In the genomic region with DNA sequence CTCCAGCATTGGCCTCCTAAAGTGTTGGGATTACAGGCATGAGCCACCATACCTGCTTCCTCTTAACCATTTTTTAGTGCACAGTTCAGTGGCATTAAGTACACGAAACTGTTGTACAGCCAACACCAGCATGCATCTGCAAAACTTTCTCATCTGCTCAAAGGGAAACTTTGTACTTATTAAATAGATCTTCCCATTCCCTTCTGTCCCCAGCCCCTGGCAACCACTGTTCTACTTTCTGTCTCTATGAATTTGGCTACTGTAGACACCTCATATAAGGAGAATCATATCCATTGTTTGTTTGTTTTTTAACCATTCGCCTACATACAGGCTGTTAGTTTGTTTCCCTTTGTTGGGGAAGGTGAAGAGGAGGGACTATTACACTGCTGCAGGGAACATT, we compare ENCODE assay signal across 18 cellular contexts. TPM values are rescaled to one million over a fixed set of nuclear protein-coding genes. Genes with fewer than 3 reads are reported as not detected.
DNase-seq lines count a peak whose midpoint lies in the region; ATAC-seq, FAIRE-seq and TF ChIP-seq lines count a peak whose summit lies in the region.
"Had no signal": no experiment of that assay in that cellular context is flagged by ENCODE, and none has a peak within 500 bp of the region (broad histone marks: within the 10 kb centered on the region; RNA-seq: fewer than 3 reads in every experiment).

No MANE protein-coding gene starts in this region.

- H3K36me3 ChIP-seq in HepG2 (replicated peaks in 1 of 2; ENCODE audit: control insufficient read depth in 1 of 2, insufficient read depth in 2 of 2, low read length in 2 of 2) (no peaks in the 10 kb centered on the region), right lobe of liver (no peaks in the 10 kb centered on the region), GM12878 (ENCODE audit: control insufficient read depth in 2 of 2, insufficient read depth in 2 of 2, low read length in 1 of 2) (no peaks in the 10 kb centered on the region), neural progenitor cell (no peaks in the 10 kb centered on the region), sigmoid colon (no peaks in the 10 kb centered on the region)

- peaks cover 4% of the 10 kb centered on the region for H3K4me1 Mint-ChIP-seq in neural progenitor cell
- peaks cover 5% of the 10 kb centered on the region for H3K4me1 Mint-ChIP-seq in activated T-cell treated with anti-CD3 and anti-CD28 coated beads, Interleukin-2, amount 50 U/mL, for 24 hours (ENCODE audit: low read depth)

- TF ChIP-seq CTCF in HepG2 (CRISPR knock-in tag; IDR thresholded peaks at IDR 0.05) (no peak), right lobe of liver (IDR thresholded peaks at IDR 0.05) (no peak), GM12878 (IDR thresholded peaks at IDR 0.05 in 2 of 3, conservative IDR thresholded peaks at IDR 0.05 in 1 of 3; ENCODE audit: control insufficient read depth in 2 of 3, extremely low read depth in 1 of 3, insufficient read depth in 1 of 3, low read depth in 3 of 3, low read length in 3 of 3) (no peak), neural progenitor cell (IDR thresholded peaks at IDR 0.05) (no peak), sigmoid colon (IDR thresholded peaks at IDR 0.05) (no peak)

- ATAC-seq in HepG2 (peak; percentile 38), right lobe of liver (no peak), GM12878 (no peak)
- ATAC-seq: CD8-positive, alpha-beta T cell had no signal

- TF ChIP-seq EP300 in HepG2 (IDR thresholded peaks at IDR 0.05; ENCODE audit: low read depth in 2 of 2, low read length in 2 of 2) (no peak), HepG2 (CRISPR knock-in tag; IDR thresholded peaks at IDR 0.05; ENCODE audit: borderline replicate concordance) (no peak), GM12878 (IDR thresholded peaks at IDR 0.05; ENCODE audit: borderline replicate concordance in 1 of 2, control insufficient read depth in 1 of 2, low read depth in 2 of 2, low read length in 2 of 2) (no peak), sigmoid colon (IDR thresholded peaks at IDR 0.05) (no peak)

- 5% methylated on average over 2 of the region's 2 CpGs for WGBS in HepG2 (ENCODE audit: low lambda C conversion rate)
- 65% methylated on average over 2 of the region's 2 CpGs for WGBS in right lobe of liver (ENCODE audit: insufficient coverage, low coverage, low lambda C conversion rate, missing lambda C conversion rate)
- WGBS in GM12878 (ENCODE audit: insufficient coverage, insufficient replicate concordance, low lambda C conversion rate, missing lambda C conversion rate) = 64% methylated on average over 2 of the region's 2 CpGs
- 50 to 81% methylated on average over 2 of the region's 2 CpGs for WGBS in sigmoid colon, 2 donors

- in situ Hi-C loops in HepG2 (cut with HindIII; ENCODE audit: extremely low pct_ligation_motif_present, low pct_unique_long_range_greater_than_20kb) (no loop called here), GM12878 (cut with MboI) (loop anchor here (5.0 kb wide), 1 partner anchor 134 kb away; a partner anchor contains a TSS)

- H3K27ac Mint-ChIP-seq in neural progenitor cell = no peak overlapping the region
- no peak overlapping the region for H3K27ac Mint-ChIP-seq in activated T-cell treated with anti-CD3 and anti-CD28 coated beads, Interleukin-2, amount 50 U/mL, for 24 hours
- H3K27ac Mint-ChIP-seq: CD14-positive monocyte; CD8-positive, alpha-beta T cell had no signal

- no peak for TF ChIP-seq RAD21 in HepG2 (CRISPR knock-in tag; IDR thresholded peaks at IDR 0.05)
- TF ChIP-seq RAD21 in GM12878 (IDR thresholded peaks at IDR 0.05; ENCODE audit: insufficient read depth, low read depth, low read length) = no peak

- H3K9ac ChIP-seq in HepG2 (ENCODE audit: insufficient read depth, low read depth, low read length) = no peak overlapping the region
- H3K9ac ChIP-seq in GM12878 (ENCODE audit: control insufficient read depth, insufficient read depth, low read length) = no peak overlapping the region
- H3K9ac ChIP-seq in neural progenitor cell = no peak overlapping the region

- intact Hi-C loops in HepG2 (cut with micrococcal nuclease; ENCODE audit: unreplicated experiment) = no loop called here
- intact Hi-C loops in right lobe of liver (cut with DNase I) = loop anchor here in 1 of 2 donors (10.0 kb wide), 1 partner anchor 131 kb away; a partner anchor contains a TSS
- intact Hi-C loops in GM12878 (cut with micrococcal nuclease; ENCODE audit: unreplicated experiment) = no loop called here
- intact Hi-C loops in sigmoid colon (cut with DNase I) = no loop called here

- DNase-seq in HepG2 (ENCODE audit: low spot score) (no peak), right lobe of liver (no peak), GM12878 (ENCODE audit: low read depth, low spot score) (no peak), neural progenitor cell (ENCODE audit: low spot score) (no peak), H4 (ENCODE audit: low spot score) (no peak), COLO668 (lab: John Stamatoyannopoulos, UW; ENCODE audit: unreplicated experiment) (no peak), sigmoid colon (no peak)
- no peak for DNase-seq in activated T-cell treated with anti-CD3 and anti-CD28 coated beads, Interleukin-2, amount 50 U/mL, for 24 hours
- DNase-seq: Caco-2; CD8-positive, alpha-beta T cell; DND-41; GDM1; H7; KBM-7 had no signal

- POLR2A ChIA-PET in HepG2 (lab: Yijun Ruan, JAX) (interaction anchor here (0.6 kb wide), 1 partner anchor 64 kb away, joined by 3 read pairs; no protein-coding TSS in a partner anchor), GM12878 (lab: Charles Lee) (no interaction called here)

- H4K20me1 ChIP-seq in HepG2 (ENCODE audit: insufficient read depth, low read length) = no peaks in the 10 kb centered on the region
- H4K20me1 ChIP-seq in GM12878 (ENCODE audit: control insufficient read depth, insufficient read depth) = no peaks in the 10 kb centered on the region
- H4K20me1 ChIP-seq in neural progenitor cell (ENCODE audit: low read depth) = no peaks in the 10 kb centered on the region

- RAD21 ChIA-PET in GM12878 (lab: Charles Lee; ENCODE audit: unreplicated experiment) = no interaction called here

- CTCF ChIA-PET in HepG2 (lab: Yijun Ruan, JAX; ENCODE audit: low intra/inter-chr PET ratio, low total read pairs) = no interaction called here
- CTCF ChIA-PET in GM12878 (lab: Yijun Ruan, JAX) = no interaction called here

- H2AFZ ChIP-seq in HepG2 (ENCODE audit: low read length) (peak overlapping the region; percentile 9), GM12878 (ENCODE audit: control insufficient read depth, low read depth, low read length) (no peak overlapping the region), neural progenitor cell (replicated peaks) (peak overlapping the region; percentile 63)

- no peaks in the 10 kb centered on the region for H3K36me3 Mint-ChIP-seq in neural progenitor cell
- no peaks in the 10 kb centered on the region for H3K36me3 Mint-ChIP-seq in activated T-cell treated with anti-CD3 and anti-CD28 coated beads, Interleukin-2, amount 50 U/mL, for 24 hours (ENCODE audit: low read depth)
- H3K36me3 Mint-ChIP-seq: CD14-positive monocyte; CD8-positive, alpha-beta T cell had no signal

- SMC1A ChIA-PET in GM12878 (lab: Charles Lee; ENCODE audit: uncharacterized antibody, unreplicated experiment) = no interaction called here

- H3K4me3 Mint-ChIP-seq in neural progenitor cell = no peak overlapping the region
- H3K4me3 Mint-ChIP-seq in activated T-cell treated with anti-CD3 and anti-CD28 coated beads, Interleukin-2, amount 50 U/mL, for 24 hours = no peak overlapping the region
- H3K4me3 Mint-ChIP-seq: CD14-positive monocyte; CD8-positive, alpha-beta T cell had no signal

- no peaks in the 10 kb centered on the region for H3K27me3 Mint-ChIP-seq in neural progenitor cell (ENCODE audit: insufficient read depth, low read depth)
- H3K27me3 Mint-ChIP-seq in activated T-cell treated with anti-CD3 and anti-CD28 coated beads, Interleukin-2, amount 50 U/mL, for 24 hours = no peaks in the 10 kb centered on the region

- H3K4me3 ChIP-seq in HepG2 (replicated peaks in 1 of 3; ENCODE audit: insufficient read depth in 1 of 3, low read depth in 2 of 3, low read length in 3 of 3) (no peak overlapping the region), right lobe of liver (no peak overlapping the region), GM12878 (no peak overlapping the region), neural progenitor cell (no peak overlapping the region), sigmoid colon (no peak overlapping the region)

- no peaks in the 10 kb centered on the region for H3K79me2 ChIP-seq in HepG2 (ENCODE audit: insufficient read depth, low read length)
- no peaks in the 10 kb centered on the region for H3K79me2 ChIP-seq in GM12878 (ENCODE audit: control insufficient read depth, insufficient read depth, low read length)
- no peaks in the 10 kb centered on the region for H3K79me2 ChIP-seq in neural progenitor cell (ENCODE audit: low read depth)

- TF ChIP-seq POLR2A in HepG2 (IDR thresholded peaks at IDR 0.05; ENCODE audit: insufficient read depth in 1 of 2, low read depth in 2 of 2, low read length in 2 of 2) (no peak), right lobe of liver (IDR thresholded peaks at IDR 0.05) (no peak), GM12878 (IDR thresholded peaks at IDR 0.05; ENCODE audit: low read depth, low read length) (no peak), sigmoid colon (IDR thresholded peaks at IDR 0.05) (no peak)

- H3K4me2 ChIP-seq in HepG2 (ENCODE audit: low read depth, low read length) (peak overlapping the region; percentile 21), GM12878 (ENCODE audit: control insufficient read depth, insufficient read depth) (no peak overlapping the region), neural progenitor cell (no peak overlapping the region)

- H3F3A ChIP-seq in neural progenitor cell (ENCODE audit: low read depth) = peaks cover 5% of the 10 kb centered on the region

- H3K27me3 ChIP-seq in HepG2 (ENCODE audit: control insufficient read depth in 1 of 2, insufficient read depth in 2 of 2, low read length in 2 of 2) = no peaks in the 10 kb centered on the region
- no peaks in the 10 kb centered on the region for H3K27me3 ChIP-seq in right lobe of liver
- no peaks in the 10 kb centered on the region for H3K27me3 ChIP-seq in GM12878 (replicated peaks in 1 of 2; ENCODE audit: control insufficient read depth in 2 of 2, insufficient read depth in 2 of 2, low read length in 1 of 2)
- H3K27me3 ChIP-seq in neural progenitor cell = no peaks in the 10 kb centered on the region
- H3K27me3 ChIP-seq in sigmoid colon = no peaks in the 10 kb centered on the region

- H3K27ac ChIP-seq in HepG2 (ENCODE audit: extremely low read length, insufficient read depth, low read length) = no peak overlapping the region
- H3K27ac ChIP-seq in right lobe of liver = no peak overlapping the region
- no peak overlapping the region for H3K27ac ChIP-seq in GM12878 (ENCODE audit: control insufficient read depth, insufficient read depth)
- H3K27ac ChIP-seq in neural progenitor cell = no peak overlapping the region
- no peak overlapping the region for H3K27ac ChIP-seq in sigmoid colon
- H3K27ac ChIP-seq: 22Rv1, HL-60 had no signal

- no peaks in the 10 kb centered on the region for H3K9me3 Mint-ChIP-seq in neural progenitor cell
- no peaks in the 10 kb centered on the region for H3K9me3 Mint-ChIP-seq in activated T-cell treated with anti-CD3 and anti-CD28 coated beads, Interleukin-2, amount 50 U/mL, for 24 hours
- H3K9me3 Mint-ChIP-seq: CD8-positive, alpha-beta T cell had no signal

- BruUV-seq in HepG2 (replicated peaks; lab: Mats Ljungman, UMichigan) = no TSS peak
- no TSS peak for BruUV-seq in GM12878 (replicated peaks; lab: Mats Ljungman, UMichigan)

- H3K4me1 ChIP-seq in HepG2 (ENCODE audit: insufficient read depth, low read length) (peaks cover 13% of the 10 kb centered on the region), right lobe of liver (no peaks in the 10 kb centered on the region), GM12878 (ENCODE audit: control insufficient read depth, insufficient read depth, low read length) (no peaks in the 10 kb centered on the region), neural progenitor cell (peaks cover 3% of the 10 kb centered on the region), sigmoid colon (peaks cover 0 to 5% (median 3%) of the 10 kb centered on the region in 4 donors)

- FAIRE-seq in HepG2 (lab: Jason Lieb, UNC) (no peak), GM12878 (lab: Jason Lieb, UNC) (peak; percentile 31)
- FAIRE-seq: GM18507 had no signal

- no peaks in the 10 kb centered on the region for H3K9me3 ChIP-seq in HepG2 (ENCODE audit: low read length)
- no peaks in the 10 kb centered on the region for H3K9me3 ChIP-seq in right lobe of liver
- no peaks in the 10 kb centered on the region for H3K9me3 ChIP-seq in GM12878 (replicated peaks; ENCODE audit: control insufficient read depth, insufficient read depth, low read length)
- H3K9me3 ChIP-seq in neural progenitor cell (ENCODE audit: low read depth) = no peaks in the 10 kb centered on the region
- H3K9me3 ChIP-seq in sigmoid colon = no peaks in the 10 kb centered on the region
- H3K9me3 ChIP-seq: Caco-2 had no signal

RNA-seq across cellular contexts. Expression of a gene that starts 6.5 kb away (rescaled TPM):
- 14.9 and 30.9 TPM in 2 replicates for total RNA-seq in HepG2 (2016; rRNA removed; fragmentation: Illumina TruSeq; extraction: Trizol)
- total RNA-seq in HepG2 (2016; cell fraction: cytosol; rRNA removed; fragmentation: Illumina TruSeq; extraction: Trizol; ENCODE audit: low read depth) = 22.1 and 25.3 TPM in 2 replicates
- total RNA-seq in HepG2 (2016; cell fraction: insoluble cytoplasmic fraction; rRNA removed; fragmentation: Illumina TruSeq; extraction: Trizol) = 14.4 and 25.6 TPM in 2 replicates
- total RNA-seq in HepG2 (2016; cell fraction: membrane; rRNA removed; fragmentation: Illumina TruSeq; extraction: Trizol) = 15.9 and 22.0 TPM in 2 replicates
- total RNA-seq in HepG2 (2016; cell fraction: nucleus; rRNA removed; fragmentation: Illumina TruSeq; extraction: Trizol) = 38.0 and 49.0 TPM in 2 replicates
- 13.6 and 15.3 TPM in 2 replicates for polyA plus RNA-seq in HepG2 (2011; rRNA removed)
- 5.2 and 8.5 TPM in 2 replicates for polyA plus RNA-seq in HepG2 (2011; cell fraction: cytosol; rRNA removed)
- polyA plus RNA-seq in HepG2 (2011; cell fraction: nucleus; rRNA removed) = 33.5 and 39.2 TPM in 2 replicates
- 29.8 and 32.4 TPM in 2 replicates for polyA plus RNA-seq in HepG2 (2012)
- polyA plus RNA-seq in HepG2 (2016; cell fraction: cytosol; fragmentation: Illumina TruSeq; extraction: Trizol; ENCODE audit: low read depth) = 0.42 and 0.45 TPM in 2 replicates
- polyA plus RNA-seq in HepG2 (2016; cell fraction: insoluble cytoplasmic fraction; fragmentation: Illumina TruSeq; extraction: Trizol; ENCODE audit: low read depth) = 10.3 and 16.2 TPM in 2 replicates
- polyA plus RNA-seq in HepG2 (2016; cell fraction: membrane; fragmentation: Illumina TruSeq; extraction: Trizol; ENCODE audit: low read depth) = 1.1 and 1.3 TPM in 2 replicates
- polyA plus RNA-seq in HepG2 (2016; cell fraction: nucleus; fragmentation: Illumina TruSeq; extraction: Trizol; ENCODE audit: insufficient read depth, low read depth) = 42.6 and 45.3 TPM in 2 replicates
- 49.2 and 106 TPM in 2 replicates for polyA minus RNA-seq in HepG2 (2011; rRNA and poly(A)+ RNA removed; ENCODE audit: low replicate concordance)
- 35.1 and 35.6 TPM in 2 replicates for polyA minus RNA-seq in HepG2 (2011; cell fraction: cytosol; rRNA and poly(A)+ RNA removed)
- polyA minus RNA-seq in HepG2 (2011; cell fraction: nucleus; rRNA and poly(A)+ RNA removed) = 77.9 and 102 TPM in 2 replicates
- total RNA-seq in right lobe of liver = 100 to 1,000 TPM in 1 of 6 experiments, 10 to 100 TPM in 5; 23.1 to 121 (median 31.3) TPM
- 306 and 349 TPM in 2 replicates for total RNA-seq in GM12878 (2013; cell fraction: nucleolus; rRNA removed)
- 19.6 and 25.3 TPM in 2 replicates for total RNA-seq in GM12878 (2014; rRNA removed)
- 18.2 and 19.0 TPM in 2 replicates for total RNA-seq in GM12878 (2014; rRNA removed; fragmentation: Illumina TruSeq; extraction: Trizol)
- total RNA-seq in GM12878 (2021) = 46.8 and 48.5 TPM in 2 replicates
- polyA plus RNA-seq in GM12878 (2011; ENCODE audit: low read depth) = 25.8 TPM
- 9.6 and 14.0 TPM in 2 replicates for polyA plus RNA-seq in GM12878 (2011; rRNA removed)
- 14.3 and 23.6 TPM in 2 replicates for polyA plus RNA-seq in GM12878 (2011; cell fraction: cytosol; rRNA removed)
- 37.0 and 54.4 TPM in 2 replicates for polyA plus RNA-seq in GM12878 (2011; cell fraction: nucleus; rRNA removed)
- 25.2 and 26.1 TPM in 2 replicates for polyA plus RNA-seq in GM12878 (2012)
- polyA plus RNA-seq in GM12878 (2014; fragmentation: Illumina TruSeq; extraction: Trizol) = 38.8 and 55.7 TPM in 2 replicates
- polyA plus RNA-seq in GM12878 (2014; fragmentation: Nextera tagmentation; extraction: Ambion mirVana) = 10 to 100 TPM in 1 of 2 experiments, 1 to 10 TPM in 1; 5.5 to 11.6 TPM
- polyA plus RNA-seq in GM12878 (2014; rRNA removed) = 23.0 and 23.2 TPM in 2 replicates
- 10 to 100 TPM; 24.0 to 25.2 TPM for polyA plus RNA-seq in GM12878 (2016; fragmentation: Nextera tagmentation; extraction: Ambion mirVana)
- polyA minus RNA-seq in GM12878 (2011; rRNA and poly(A)+ RNA removed) = 65.7 and 111 TPM in 2 replicates
- 26.5 and 45.7 TPM in 2 replicates for polyA minus RNA-seq in GM12878 (2011; cell fraction: cytosol; rRNA and poly(A)+ RNA removed)
- polyA minus RNA-seq in GM12878 (2011; cell fraction: nucleus; rRNA and poly(A)+ RNA removed) = 52.8 and 84.3 TPM in 2 replicates
- total RNA-seq in neural progenitor cell (ENCODE audit: low replicate concordance) = 57.9 and 66.6 TPM in 2 replicates
- 27.1 and 30.7 TPM in 2 replicates for total RNA-seq in H4 (2014; rRNA removed; shearing (Covaris generic))
- total RNA-seq in sigmoid colon = 100 to 1,000 TPM in 1 of 4 donors, 10 to 100 TPM in 3; 59.6 to 109 (median 79.2) TPM
- polyA plus RNA-seq in sigmoid colon = 10 to 100 TPM in 1 of 3 donors, 1 to 10 TPM in 2; 6.0 to 27.4 (median 9.0) TPM
